In the genomic region with DNA sequence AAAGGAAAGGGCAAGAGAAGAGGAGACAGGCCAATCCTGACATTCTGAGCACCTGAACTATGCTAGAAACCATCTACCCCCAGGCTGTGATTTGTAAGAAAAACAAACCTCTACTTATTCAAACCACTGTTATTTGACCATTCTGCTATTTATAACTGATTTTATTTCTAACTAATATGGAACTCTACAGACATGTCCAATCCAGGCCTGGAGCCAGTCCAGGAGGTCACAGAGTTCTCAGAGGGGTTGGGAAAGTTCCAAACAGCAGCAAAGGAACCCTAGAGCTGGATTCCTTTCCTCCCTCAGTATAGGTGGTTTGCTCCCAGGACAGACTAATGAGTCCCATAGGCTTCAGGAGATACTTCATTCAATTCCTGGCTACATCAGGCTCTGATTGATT, we compare ENCODE assay signal across 27 cellular contexts. TPM values are rescaled to one million over a fixed set of nuclear protein-coding genes. Genes with fewer than 3 reads are reported as not detected.
"Had no signal": no experiment of that assay in that cellular context is flagged by ENCODE, and none has a peak within 500 bp of the region (broad histone marks: within the 10 kb centered on the region; RNA-seq: fewer than 3 reads in every experiment).

No MANE protein-coding gene starts in this region.

- H3K27ac Mint-ChIP-seq: activated CD4-positive, alpha-beta T cell treated with anti-CD3 and anti-CD28 coated beads, Interleukin-2, amount 10 ng/mL, durations not matched to agents 7 days and 5 days; activated CD8-positive, alpha-beta memory T cell treated with anti-CD3 and anti-CD28 coated beads, Interleukin-2, amount 10 ng/mL, durations not matched to agents 7 days and 5 days; activated CD8-positive, alpha-beta T cell treated with anti-CD3 and anti-CD28 coated beads for 36 hours; activated naive CD4-positive, alpha-beta T cell treated with anti-CD3 and anti-CD28 coated beads, Interleukin-2, amount 50 U/mL, for 24 hours; mesothelial cell of epicardium; stimulated activated memory B cell treated with anti-CD40 and anti-IgM and Interleukin-4, amounts not matched to agents 10 μg/mL and 1 μg/mL and 100 μg/mL, for 72 hours; T-helper 2 cell treated with Interferon-gamma antibody and Interleukin-4, amounts not matched to agents 5 μg/mL and 100 μg/mL, for 36 hours had no signal

- H3K36me3 ChIP-seq: brain microvascular endothelial cell, colonic mucosa, esophagus squamous epithelium, gastrocnemius medialis, heart left ventricle, neutrophil, pancreas, right lobe of liver, uterus, WERI-Rb-1 had no signal

- H3K27ac ChIP-seq: brain microvascular endothelial cell, colonic mucosa, esophagus squamous epithelium, gastrocnemius medialis, heart left ventricle, neutrophil, pancreas, right lobe of liver, skin epidermis, uterus, WERI-Rb-1 had no signal

- ATAC-seq: activated CD8-positive, alpha-beta memory T cell treated with anti-CD3 and anti-CD28 coated beads, Interleukin-2, amount 10 ng/mL, durations not matched to agents 7 days and 5 days; activated CD8-positive, alpha-beta T cell treated with anti-CD3 and anti-CD28 coated beads for 36 hours; gastrocnemius medialis; naive thymus-derived CD8-positive, alpha-beta T cell; pancreas; right lobe of liver; stimulated activated memory B cell treated with anti-CD40 and anti-IgM and Interleukin-4, amounts not matched to agents 10 μg/mL and 1 μg/mL and 100 μg/mL, for 72 hours had no signal

- DNase-seq: activated CD4-positive, alpha-beta T cell treated with anti-CD3 and anti-CD28 coated beads, Interleukin-2, amount 10 ng/mL, durations not matched to agents 7 days and 5 days; activated CD4-positive, CD25-positive, alpha-beta regulatory T cell treated with anti-CD3 and anti-CD28 coated beads, Interleukin-2, amount 50 U/mL, for 72 hours; activated CD8-positive, alpha-beta T cell treated with anti-CD3 and anti-CD28 coated beads for 36 hours; activated gamma-delta T cell treated with Interleukin-2 at 50 U/mL for 16 hours; activated T-cell treated with anti-CD3 and anti-CD28 coated beads for 4 hours; aorta; brain microvascular endothelial cell; colonic mucosa; esophagus squamous epithelium; gastrocnemius medialis; naive thymus-derived CD8-positive, alpha-beta T cell; pancreas; right lobe of liver; stimulated activated CD4-positive, alpha-beta T cell treated with anti-CD3 and anti-CD28 coated beads, Interleukin-2, amount 100 ng/mL, for 24 hours; trophoblast cell; uterus; WERI-Rb-1 had no signal

- H3K27me3 ChIP-seq: brain microvascular endothelial cell, colonic mucosa, esophagus squamous epithelium, gastrocnemius medialis, heart left ventricle, neutrophil, pancreas, right lobe of liver, uterus had no signal

- H3K27me3 Mint-ChIP-seq: activated CD4-positive, alpha-beta T cell treated with anti-CD3 and anti-CD28 coated beads, Interleukin-2, amount 10 ng/mL, durations not matched to agents 7 days and 5 days; activated CD8-positive, alpha-beta memory T cell treated with anti-CD3 and anti-CD28 coated beads, Interleukin-2, amount 10 ng/mL, durations not matched to agents 7 days and 5 days; activated CD8-positive, alpha-beta T cell treated with anti-CD3 and anti-CD28 coated beads for 36 hours; activated naive CD4-positive, alpha-beta T cell treated with anti-CD3 and anti-CD28 coated beads, Interleukin-2, amount 50 U/mL, for 24 hours; naive thymus-derived CD8-positive, alpha-beta T cell had no signal

- H3K36me3 Mint-ChIP-seq: activated CD8-positive, alpha-beta memory T cell treated with anti-CD3 and anti-CD28 coated beads, Interleukin-2, amount 10 ng/mL, durations not matched to agents 7 days and 5 days; mesothelial cell of epicardium; naive thymus-derived CD8-positive, alpha-beta T cell; stimulated activated memory B cell treated with anti-CD40 and anti-IgM and Interleukin-4, amounts not matched to agents 10 μg/mL and 1 μg/mL and 100 μg/mL, for 72 hours had no signal

- H3K4me3 ChIP-seq: colonic mucosa, esophagus squamous epithelium, gastrocnemius medialis, heart left ventricle, pancreas, right lobe of liver, skin epidermis, uterus had no signal

- H3K4me3 Mint-ChIP-seq: activated CD4-positive, alpha-beta T cell treated with anti-CD3 and anti-CD28 coated beads, Interleukin-2, amount 10 ng/mL, durations not matched to agents 7 days and 5 days; activated CD8-positive, alpha-beta memory T cell treated with anti-CD3 and anti-CD28 coated beads, Interleukin-2, amount 10 ng/mL, durations not matched to agents 7 days and 5 days; activated CD8-positive, alpha-beta T cell treated with anti-CD3 and anti-CD28 coated beads for 36 hours; activated naive CD4-positive, alpha-beta T cell treated with anti-CD3 and anti-CD28 coated beads, Interleukin-2, amount 50 U/mL, for 24 hours; mesothelial cell of epicardium; stimulated activated memory B cell treated with anti-CD40 and anti-IgM and Interleukin-4, amounts not matched to agents 10 μg/mL and 1 μg/mL and 100 μg/mL, for 72 hours; T-helper 2 cell treated with Interferon-gamma antibody and Interleukin-4, amounts not matched to agents 5 μg/mL and 100 μg/mL, for 36 hours had no signal

- H3K4me1 ChIP-seq: colonic mucosa, pancreas, right lobe of liver, uterus had no signal

- H3K4me1 Mint-ChIP-seq: activated CD4-positive, alpha-beta T cell treated with anti-CD3 and anti-CD28 coated beads, Interleukin-2, amount 10 ng/mL, durations not matched to agents 7 days and 5 days; stimulated activated memory B cell treated with anti-CD40 and anti-IgM and Interleukin-4, amounts not matched to agents 10 μg/mL and 1 μg/mL and 100 μg/mL, for 72 hours had no signal

- H3K9me3 Mint-ChIP-seq: activated CD4-positive, alpha-beta T cell treated with anti-CD3 and anti-CD28 coated beads, Interleukin-2, amount 10 ng/mL, durations not matched to agents 7 days and 5 days; activated CD8-positive, alpha-beta T cell treated with anti-CD3 and anti-CD28 coated beads for 36 hours; activated naive CD4-positive, alpha-beta T cell treated with anti-CD3 and anti-CD28 coated beads, Interleukin-2, amount 50 U/mL, for 24 hours; mesothelial cell of epicardium; naive thymus-derived CD8-positive, alpha-beta T cell; stimulated activated memory B cell treated with anti-CD40 and anti-IgM and Interleukin-4, amounts not matched to agents 10 μg/mL and 1 μg/mL and 100 μg/mL, for 72 hours; T-helper 2 cell treated with Interferon-gamma antibody and Interleukin-4, amounts not matched to agents 5 μg/mL and 100 μg/mL, for 36 hours had no signal

- H3K9me3 ChIP-seq: colonic mucosa, esophagus squamous epithelium, gastrocnemius medialis, heart left ventricle, neutrophil, pancreas, right lobe of liver, uterus had no signal

RNA-seq across cellular contexts. Expression of a gene that starts 24.2 kb away (rescaled TPM):
- total RNA-seq: activated CD8-positive, alpha-beta memory T cell treated with anti-CD3 and anti-CD28 coated beads, Interleukin-2, amount 10 ng/mL, durations not matched to agents 7 days and 5 days; colonic mucosa; gastrocnemius medialis; lung microvascular endothelial cell; pulmonary artery endothelial cell; right lobe of liver had no signal
- polyA plus RNA-seq: heart left ventricle, pancreas had no signal
